ENCODE assay signal across 17 cellular contexts in genomic region chr11:115630109-115630700, GRCh38.
"Had no signal": no experiment of that assay in that cellular context is flagged by ENCODE, and none has a peak within 500 bp of the region (broad histone marks: within the 10 kb centered on the region; RNA-seq: fewer than 3 reads in every experiment).

No MANE protein-coding gene starts in this region.

- H3K4me3 Mint-ChIP-seq: activated CD4-positive, alpha-beta T cell treated with anti-CD3 and anti-CD28 coated beads, Interleukin-2, amount 10 ng/mL, durations not matched to agents 24 days and 14 days; activated CD8-positive, alpha-beta T cell treated with anti-CD3 and anti-CD28 coated beads, Interleukin-2, amount 10 ng/mL, durations not matched to agents 7 days and 5 days; activated naive CD4-positive, alpha-beta T cell treated with anti-CD3 and anti-CD28 coated beads, Interleukin-2, amount 50 U/mL, for 24 hours; immature natural killer cell; naive thymus-derived CD4-positive, alpha-beta T cell; stimulated activated naive CD8-positive, alpha-beta T cell treated with anti-CD3 and anti-CD28 coated beads, Interleukin-15, amount 100 ng/mL, for 72 hours had no signal

- H3K27me3 Mint-ChIP-seq: activated CD4-positive, alpha-beta T cell treated with anti-CD3 and anti-CD28 coated beads, Interleukin-2, amount 10 ng/mL, durations not matched to agents 24 days and 14 days had no signal

- H3K27ac ChIP-seq: adrenal gland, esophagus squamous epithelium, skin epidermis had no signal

- H3K4me1 Mint-ChIP-seq: activated CD4-positive, alpha-beta T cell treated with anti-CD3 and anti-CD28 coated beads, Interleukin-2, amount 10 ng/mL, durations not matched to agents 24 days and 14 days; activated naive CD4-positive, alpha-beta T cell treated with anti-CD3 and anti-CD28 coated beads, Interleukin-2, amount 50 U/mL, for 24 hours; immature natural killer cell; naive thymus-derived CD4-positive, alpha-beta T cell; stimulated activated naive CD8-positive, alpha-beta T cell treated with anti-CD3 and anti-CD28 coated beads, Interleukin-15, amount 100 ng/mL, for 72 hours had no signal

- H3K9me3 ChIP-seq: adrenal gland, esophagus squamous epithelium had no signal

- H3K36me3 Mint-ChIP-seq: activated naive CD4-positive, alpha-beta T cell treated with anti-CD3 and anti-CD28 coated beads, Interleukin-2, amount 50 U/mL, for 24 hours; immature natural killer cell; naive thymus-derived CD4-positive, alpha-beta T cell had no signal

- H3K4me1 ChIP-seq: adrenal gland, esophagus squamous epithelium had no signal

- H3K4me3 ChIP-seq: adrenal gland, esophagus squamous epithelium, lung, skin epidermis had no signal

- ATAC-seq: activated CD8-positive, alpha-beta T cell treated with anti-CD3 and anti-CD28 coated beads, Interleukin-2, amount 10 ng/mL, durations not matched to agents 7 days and 5 days; naive thymus-derived CD4-positive, alpha-beta T cell; right cardiac atrium; stimulated activated naive CD8-positive, alpha-beta T cell treated with anti-CD3 and anti-CD28 coated beads, Interleukin-15, amount 100 ng/mL, for 72 hours had no signal

- H3K9me3 Mint-ChIP-seq: activated CD4-positive, alpha-beta T cell treated with anti-CD3 and anti-CD28 coated beads, Interleukin-2, amount 10 ng/mL, durations not matched to agents 24 days and 14 days; activated naive CD4-positive, alpha-beta T cell treated with anti-CD3 and anti-CD28 coated beads, Interleukin-2, amount 50 U/mL, for 24 hours; stimulated activated naive CD8-positive, alpha-beta T cell treated with anti-CD3 and anti-CD28 coated beads, Interleukin-15, amount 100 ng/mL, for 72 hours had no signal

- H3K36me3 ChIP-seq: adrenal gland, esophagus squamous epithelium had no signal

- H3K27ac Mint-ChIP-seq: activated CD4-positive, alpha-beta T cell treated with anti-CD3 and anti-CD28 coated beads, Interleukin-2, amount 10 ng/mL, durations not matched to agents 24 days and 14 days; activated CD8-positive, alpha-beta T cell treated with anti-CD3 and anti-CD28 coated beads, Interleukin-2, amount 10 ng/mL, durations not matched to agents 7 days and 5 days; activated naive CD4-positive, alpha-beta T cell treated with anti-CD3 and anti-CD28 coated beads, Interleukin-2, amount 50 U/mL, for 24 hours; immature natural killer cell; naive thymus-derived CD4-positive, alpha-beta T cell; stimulated activated naive CD8-positive, alpha-beta T cell treated with anti-CD3 and anti-CD28 coated beads, Interleukin-15, amount 100 ng/mL, for 72 hours had no signal

- DNase-seq: activated CD4-positive, alpha-beta T cell treated with anti-CD3 and anti-CD28 coated beads, Interleukin-2, amount 10 ng/mL, durations not matched to agents 24 days and 14 days; activated CD4-positive, CD25-positive, alpha-beta regulatory T cell; activated CD8-positive, alpha-beta memory T cell treated with anti-CD3 and anti-CD28 coated beads, Interleukin-2, amount 50 U/mL, for 4 hours; activated CD8-positive, alpha-beta T cell treated with anti-CD3 and anti-CD28 coated beads, Interleukin-2, amount 10 ng/mL, durations not matched to agents 7 days and 5 days; activated effector memory CD4-positive, alpha-beta T cell treated with anti-CD3 and anti-CD28 coated beads, Interleukin-2, amount 50 U/mL, for 16 hours; activated T-cell treated with anti-CD3 and anti-CD28 coated beads, Interleukin-2, amount 50 U/mL, for 48 hours; adrenal gland; caudate nucleus; esophagus squamous epithelium; immature natural killer cell; naive thymus-derived CD4-positive, alpha-beta T cell; right cardiac atrium; stimulated activated naive CD8-positive, alpha-beta T cell treated with anti-CD3 and anti-CD28 coated beads, Interleukin-15, amount 100 ng/mL, for 72 hours; SW 1271 had no signal
